In genomic region chr6:158805698-158806373, GRCh38 we compare ENCODE assay signal across 16 cellular contexts. TPM values are rescaled to one million over a fixed set of nuclear protein-coding genes. Genes with fewer than 3 reads are reported as not detected.
DNase-seq lines count a peak whose midpoint lies in the region; ATAC-seq and TF ChIP-seq lines count a peak whose summit lies in the region.
"Had no signal": no experiment of that assay in that cellular context is flagged by ENCODE, and none has a peak within 500 bp of the region (broad histone marks: within the 10 kb centered on the region; RNA-seq: fewer than 3 reads in every experiment).

No MANE protein-coding gene starts in this region.

- peak overlapping the region; percentile 5 for H3K27ac ChIP-seq in cardiac muscle cell
- H3K27ac ChIP-seq: heart left ventricle, vagina had no signal

- H3K9me3 Mint-ChIP-seq in T-helper 2 cell treated with Interferon-gamma antibody and Interleukin-4, amounts not matched to agents 5 μg/mL and 100 μg/mL, for 36 hours: no peaks in the 10 kb centered on the region
- no peaks in the 10 kb centered on the region for H3K9me3 Mint-ChIP-seq in immature natural killer cell

- H3K27ac Mint-ChIP-seq in T-helper 2 cell treated with Interferon-gamma antibody and Interleukin-4, amounts not matched to agents 5 μg/mL and 100 μg/mL, for 36 hours: peak overlapping the region; percentile 75
- H3K27ac Mint-ChIP-seq in immature natural killer cell: peak overlapping the region; percentile 33 to 84 (median 66)

- H3K4me3 Mint-ChIP-seq in T-helper 2 cell treated with Interferon-gamma antibody and Interleukin-4, amounts not matched to agents 5 μg/mL and 100 μg/mL, for 36 hours: peak overlapping the region; percentile 52
- H3K4me3 Mint-ChIP-seq in immature natural killer cell: peak overlapping the region in 4 of 5 donors; percentile 3 to 63 (median 28)

- peaks cover 47% of the 10 kb centered on the region for H3K4me1 ChIP-seq in cardiac muscle cell (ENCODE audit: low read depth)

- intact Hi-C loops in left ventricle myocardium superior (cut with micrococcal nuclease): no loop called here

- DNase-seq in cardiac muscle cell (ENCODE audit: low read depth in 1 of 2, low spot score in 1 of 2) (no peak), left ventricle myocardium superior (no peak), immature natural killer cell (no peak), NCI-H1694 (lab: John Stamatoyannopoulos, UW) (no peak), 8988T (no peak), HuH-7.5 (ENCODE audit: low spot score) (no peak), GM19238 (ENCODE audit: insufficient read length, low spot score) (no peak)
- DNase-seq in T-helper 2 cell treated with Interferon-gamma antibody and Interleukin-4, amounts not matched to agents 5 μg/mL and 100 μg/mL, for 36 hours (ENCODE audit: low spot score): no peak
- DNase-seq: activated gamma-delta T cell, caudate nucleus, DMS79 treated with DMSO at 0.1 percent for 48 hours, heart left ventricle, NCI-H1105 treated with DMSO at 0.1 percent for 48 hours, NCI-H524, Right ventricle myocardium superior had no signal

- peaks cover 73% of the 10 kb centered on the region for H3K4me1 Mint-ChIP-seq in T-helper 2 cell treated with Interferon-gamma antibody and Interleukin-4, amounts not matched to agents 5 μg/mL and 100 μg/mL, for 36 hours (ENCODE audit: low read depth)
- peaks cover 91 to 97% of the 10 kb centered on the region in 2 donors for H3K4me1 Mint-ChIP-seq in immature natural killer cell

- TF ChIP-seq CTCF in cardiac muscle cell (IDR thresholded peaks at IDR 0.05; ENCODE audit: low read depth, low read length): no peak

- H3K9me3 ChIP-seq in cardiac muscle cell (ENCODE audit: low read depth): no peaks in the 10 kb centered on the region
- H3K9me3 ChIP-seq: heart left ventricle, vagina had no signal

- H3K27me3 Mint-ChIP-seq in T-helper 2 cell treated with Interferon-gamma antibody and Interleukin-4, amounts not matched to agents 5 μg/mL and 100 μg/mL, for 36 hours (ENCODE audit: low read depth): no peaks in the 10 kb centered on the region
- H3K27me3 Mint-ChIP-seq in immature natural killer cell (ENCODE audit: low read depth in 3 of 3): peaks cover 2 to 9% (median 2%) of the 10 kb centered on the region in 3 donors

- no peaks in the 10 kb centered on the region for H3K36me3 ChIP-seq in cardiac muscle cell
- H3K36me3 ChIP-seq: vagina had no signal

- no peak overlapping the region for H3K4me3 ChIP-seq in cardiac muscle cell
- H3K4me3 ChIP-seq: heart left ventricle, vagina had no signal

- ATAC-seq in left ventricle myocardium superior: no peak
- ATAC-seq: heart left ventricle had no signal

- peaks cover 55% of the 10 kb centered on the region for H3K36me3 Mint-ChIP-seq in T-helper 2 cell treated with Interferon-gamma antibody and Interleukin-4, amounts not matched to agents 5 μg/mL and 100 μg/mL, for 36 hours (ENCODE audit: low read depth)
- H3K36me3 Mint-ChIP-seq in immature natural killer cell: peaks cover 7 to 18% (median 13%) of the 10 kb centered on the region in 3 donors

- H3K27me3 ChIP-seq in cardiac muscle cell: no peaks in the 10 kb centered on the region
- H3K27me3 ChIP-seq: heart left ventricle, vagina had no signal

RNA-seq across cellular contexts. Expression of gene EZR, which starts 13.3 kb away (rescaled TPM):
- total RNA-seq in cardiac muscle cell (356 and 401 TPM in 2 replicates), left ventricle myocardium superior (195 TPM)
- polyA plus RNA-seq in cardiac muscle cell (375 and 448 TPM in 2 replicates), immature natural killer cell (100 to 1,000 TPM; 129 to 153 (median 139) TPM)
